Comparison of ENCODE assay signal across 27 cellular contexts in genomic region chr7:77778535-77778934, GRCh38.
"Had no signal": no experiment of that assay in that cellular context is flagged by ENCODE, and none has a peak within 500 bp of the region (broad histone marks: within the 10 kb centered on the region; RNA-seq: fewer than 3 reads in every experiment).

No MANE protein-coding gene starts in this region.

- H3K27me3 ChIP-seq: colonic mucosa, left lung, neural progenitor cell, right atrium auricular region, testis, tibial artery had no signal

- H2AFZ ChIP-seq: neural progenitor cell, parathyroid adenoma had no signal

- H3K9ac ChIP-seq: neural progenitor cell, parathyroid adenoma had no signal

- H3K4me1 Mint-ChIP-seq: nephron; neural progenitor cell; stimulated activated effector memory CD8-positive, alpha-beta T cell treated with anti-CD3 and anti-CD28 coated beads, Interleukin-12 subunit alpha, Interleukin-12 subunit beta, amount 100 ng/mL, for 72 hours had no signal

- H3K27me3 Mint-ChIP-seq: dendritic cell treated with granulocyte-macrophage colony-stimulating factor and Interleukin-4, amounts not matched to agents 40 ng/mL and 50 ng/mL, for 4 days; effector memory CD8-positive, alpha-beta T cell; naive thymus-derived CD4-positive, alpha-beta T cell; progenitor cell of endocrine pancreas; type B pancreatic cell had no signal

- H3K4me1 ChIP-seq: left lung, neural progenitor cell, parathyroid adenoma, right atrium auricular region, testis, tibial artery had no signal

- H3K4me2 ChIP-seq: neural progenitor cell, smooth muscle cell had no signal

- FAIRE-seq: endometrium, frontal cortex had no signal

- H3K4me3 ChIP-seq: colonic mucosa, left lung, neural progenitor cell, right atrium auricular region, smooth muscle cell, testis, tibial artery had no signal

- H3K9me3 ChIP-seq: colonic mucosa, testis, tibial artery had no signal

- H3K27ac ChIP-seq: colonic mucosa, left lung, neural progenitor cell, parathyroid adenoma, right atrium auricular region, testis, tibial artery had no signal

- DNase-seq: colonic mucosa; effector memory CD8-positive, alpha-beta T cell; erythroblast; left cardiac atrium; left lung; mesendoderm; midbrain; naive thymus-derived CD4-positive, alpha-beta T cell; stimulated activated CD4-positive, alpha-beta T cell treated with anti-CD3 and anti-CD28 coated beads, Interleukin-12 subunit alpha, Interleukin-12 subunit beta, amount 100 ng/mL, for 4 hours; stimulated activated CD4-positive, alpha-beta T cell treated with anti-CD3 and anti-CD28 coated beads, Interleukin-2, amount 100 ng/mL, for 24 hours; stimulated activated CD4-positive, alpha-beta T cell treated with anti-CD3 and anti-CD28 coated beads, Interleukin-4, amount 100 ng/mL, for 24 hours; stimulated activated naive CD4-positive, alpha-beta T cell treated with Interleukin-2 at 50 U/mL for 16 hours; substantia nigra; testis; tibial artery had no signal

- H3K27ac Mint-ChIP-seq: dendritic cell treated with granulocyte-macrophage colony-stimulating factor and Interleukin-4, amounts not matched to agents 40 ng/mL and 50 ng/mL, for 4 days; effector memory CD8-positive, alpha-beta T cell; nephron; neural progenitor cell; progenitor cell of endocrine pancreas; stimulated activated effector memory CD8-positive, alpha-beta T cell treated with anti-CD3 and anti-CD28 coated beads, Interleukin-12 subunit alpha, Interleukin-12 subunit beta, amount 100 ng/mL, for 72 hours; type B pancreatic cell had no signal

- H3K9me3 Mint-ChIP-seq: dendritic cell treated with granulocyte-macrophage colony-stimulating factor and Interleukin-4, amounts not matched to agents 40 ng/mL and 50 ng/mL, for 4 days; effector memory CD8-positive, alpha-beta T cell had no signal

- H3K79me2 ChIP-seq: parathyroid adenoma had no signal

- H3K36me3 ChIP-seq: colonic mucosa had no signal

- ATAC-seq: effector memory CD8-positive, alpha-beta T cell; left cardiac atrium; left lung; naive thymus-derived CD4-positive, alpha-beta T cell; sciatic nerve; stimulated activated effector memory CD8-positive, alpha-beta T cell treated with anti-CD3 and anti-CD28 coated beads, Interleukin-12 subunit alpha, Interleukin-12 subunit beta, amount 100 ng/mL, for 72 hours had no signal

- H3K4me3 Mint-ChIP-seq: dendritic cell treated with granulocyte-macrophage colony-stimulating factor and Interleukin-4, amounts not matched to agents 40 ng/mL and 50 ng/mL, for 4 days; effector memory CD8-positive, alpha-beta T cell; naive thymus-derived CD4-positive, alpha-beta T cell; nephron; neural progenitor cell; stimulated activated effector memory CD8-positive, alpha-beta T cell treated with anti-CD3 and anti-CD28 coated beads, Interleukin-12 subunit alpha, Interleukin-12 subunit beta, amount 100 ng/mL, for 72 hours; type B pancreatic cell had no signal
